Comparison of ENCODE assay signal across 22 cellular contexts in the genomic region with DNA sequence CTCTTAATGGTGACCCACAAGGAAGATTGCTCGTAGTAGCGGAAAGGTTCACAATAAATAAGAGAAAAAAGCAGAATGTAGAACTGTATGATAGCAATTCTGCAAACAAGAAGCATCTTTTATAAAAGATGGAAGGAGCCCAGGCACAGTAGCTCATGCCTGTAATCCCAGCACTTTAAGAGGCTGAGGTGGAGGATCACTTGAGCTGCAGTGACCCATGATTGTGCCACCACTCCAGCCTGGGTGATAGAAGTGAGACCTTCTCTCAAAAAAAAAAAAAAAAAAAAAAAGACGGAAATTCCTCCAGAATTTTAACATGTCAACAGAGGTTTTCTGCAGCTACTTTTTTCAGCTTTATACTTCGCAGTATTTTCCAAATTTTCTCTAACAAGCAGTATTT. TPM values are rescaled to one million over a fixed set of nuclear protein-coding genes. Genes with fewer than 3 reads are reported as not detected.
DNase-seq lines count a peak whose midpoint lies in the region; ATAC-seq and TF ChIP-seq lines count a peak whose summit lies in the region.
"Had no signal": no experiment of that assay in that cellular context is flagged by ENCODE, and none has a peak within 500 bp of the region (broad histone marks: within the 10 kb centered on the region; RNA-seq: fewer than 3 reads in every experiment).

No MANE protein-coding gene starts in this region.

- H3K36me3 Mint-ChIP-seq in nephron progenitor cell (ENCODE audit: low read depth), result peaks cover 22% of the 10 kb centered on the region

- intact Hi-C loops in cardiac septum (cut with DNase I), result no loop called here

- peaks cover 5% of the 10 kb centered on the region for H3K4me1 Mint-ChIP-seq in nephron progenitor cell

- H3K27ac Mint-ChIP-seq in nephron progenitor cell, result peak overlapping the region; percentile 43
- H3K27ac Mint-ChIP-seq: IgD-negative memory B cell had no signal

- no peaks in the 10 kb centered on the region for H3K9me3 Mint-ChIP-seq in nephron progenitor cell
- H3K9me3 Mint-ChIP-seq: IgD-negative memory B cell had no signal

- H3K27me3 Mint-ChIP-seq in nephron progenitor cell (ENCODE audit: low read depth, poor library complexity), result peaks cover 2% of the 10 kb centered on the region
- H3K27me3 Mint-ChIP-seq: IgD-negative memory B cell had no signal

- H3K27ac ChIP-seq in 22Rv1 (peak overlapping the region; percentile 2; the same call in 1 of the 2 replicates), VCaP (peak overlapping the region; percentile 11; the same call in 1 of the 2 replicates)

- no peak overlapping the region for H3K4me3 Mint-ChIP-seq in nephron progenitor cell
- H3K4me3 Mint-ChIP-seq: IgD-negative memory B cell had no signal

- ATAC-seq in HG02763 (IDR thresholded peaks at IDR 0.05; ENCODE audit: unreplicated experiment) (no peak), GM21528 (IDR thresholded peaks at IDR 0.05; ENCODE audit: low FRiP score, unreplicated experiment) (no peak)
- ATAC-seq: Right ventricle myocardium inferior had no signal

- TF ChIP-seq CTCF in 22Rv1 (IDR thresholded peaks at IDR 0.05), result no peak
- TF ChIP-seq CTCF in VCaP (conservative IDR thresholded peaks at IDR 0.05), result no peak
- no peak for TF ChIP-seq CTCF in nephron progenitor cell (IDR thresholded peaks at IDR 0.05)

- DNase-seq in DMS79 (lab: John Stamatoyannopoulos, UW) (peak; percentile 7), DMS79 treated with DMSO at 0.1 percent for 48 hours (lab: John Stamatoyannopoulos, UW) (no peak), nephron progenitor cell (no peak), cardiac septum (ENCODE audit: low spot score) (no peak)
- DNase-seq: 8988T, ACHN, Calu3, Karpas-422, MV-4-11, NCI-H1105, NCI-H146, NCI-H1930, NCI-H2227 treated with DMSO at 0.1 percent for 48 hours, SJCRH30 had no signal

RNA-seq across cellular contexts. Expression of gene GATAD1, which starts 13.2 kb away (rescaled TPM):
- total RNA-seq in cardiac septum, result 16.7 TPM

RNA-seq across cellular contexts. Expression of gene ERVW-1, which starts 17.2 kb away (rescaled TPM):
- total RNA-seq in cardiac septum, result not detected
- total RNA-seq: Calu3, H1, NCI-H460, Right ventricle myocardium inferior had no signal
